ENCODE assay signal across 15 cellular contexts in genomic region chr11:61231585-61231984, GRCh38. TPM values are rescaled to one million over a fixed set of nuclear protein-coding genes. Genes with fewer than 3 reads are reported as not detected.
"Had no signal": no experiment of that assay in that cellular context is flagged by ENCODE, and none has a peak within 500 bp of the region (broad histone marks: within the 10 kb centered on the region; RNA-seq: fewer than 3 reads in every experiment).

No MANE protein-coding gene starts in this region.

RNA-seq across cellular contexts. Expression of gene PGA5, which starts 9.4 kb away (rescaled TPM):
- total RNA-seq: activated B cell treated with CpG ODN at 0.5 μM for 24 hours; activated CD4-positive, alpha-beta memory T cell treated with anti-CD3 and anti-CD28 coated beads for 36 hours; activated CD4-positive, alpha-beta memory T cell treated with anti-CD3 and anti-CD28 coated beads, Interleukin-2, amount 10 ng/mL, durations not matched to agents 7 days and 5 days; activated CD4-positive, alpha-beta T cell treated with anti-CD3 and anti-CD28 coated beads for 36 hours; activated CD4-positive, alpha-beta T cell treated with anti-CD3 and anti-CD28 coated beads, Interleukin-2, amount 10 ng/mL, durations not matched to agents 24 days and 14 days; activated CD4-positive, alpha-beta T cell treated with anti-CD3 and anti-CD28 coated beads, Interleukin-2, amount 10 ng/mL, durations not matched to agents 7 days and 5 days; activated CD8-positive, alpha-beta memory T cell treated with anti-CD3 and anti-CD28 coated beads for 36 hours; activated CD8-positive, alpha-beta memory T cell treated with anti-CD3 and anti-CD28 coated beads, Interleukin-2, amount 10 ng/mL, durations not matched to agents 7 days and 5 days; activated CD8-positive, alpha-beta T cell treated with anti-CD3 and anti-CD28 coated beads for 36 hours; activated CD8-positive, alpha-beta T cell treated with anti-CD3 and anti-CD28 coated beads, Interleukin-2, amount 10 ng/mL, durations not matched to agents 7 days and 5 days; T-cell; T-helper 1 cell treated with Interleukin-12 subunit alpha and Interleukin-12 subunit beta and Interleukin-4 antibody, amounts not matched to agents 30 ng/mL and 1 ng/mL, for 36 hours; T-helper 17 cell; T-helper 2 cell treated with Interferon-gamma antibody and Interleukin-4, amounts not matched to agents 100 ng/mL and 5 ng/mL, for 36 hours had no signal

RNA-seq across cellular contexts. Expression of gene PGA4, which starts 9.4 kb away (rescaled TPM):
- total RNA-seq: activated B cell treated with CpG ODN at 0.5 μM for 24 hours; activated CD4-positive, alpha-beta memory T cell treated with anti-CD3 and anti-CD28 coated beads for 36 hours; activated CD4-positive, alpha-beta memory T cell treated with anti-CD3 and anti-CD28 coated beads, Interleukin-2, amount 10 ng/mL, durations not matched to agents 7 days and 5 days; activated CD4-positive, alpha-beta T cell treated with anti-CD3 and anti-CD28 coated beads for 36 hours; activated CD4-positive, alpha-beta T cell treated with anti-CD3 and anti-CD28 coated beads, Interleukin-2, amount 10 ng/mL, durations not matched to agents 24 days and 14 days; activated CD4-positive, alpha-beta T cell treated with anti-CD3 and anti-CD28 coated beads, Interleukin-2, amount 10 ng/mL, durations not matched to agents 7 days and 5 days; activated CD8-positive, alpha-beta memory T cell treated with anti-CD3 and anti-CD28 coated beads for 36 hours; activated CD8-positive, alpha-beta memory T cell treated with anti-CD3 and anti-CD28 coated beads, Interleukin-2, amount 10 ng/mL, durations not matched to agents 7 days and 5 days; activated CD8-positive, alpha-beta T cell treated with anti-CD3 and anti-CD28 coated beads for 36 hours; activated CD8-positive, alpha-beta T cell treated with anti-CD3 and anti-CD28 coated beads, Interleukin-2, amount 10 ng/mL, durations not matched to agents 7 days and 5 days; T-cell; T-helper 1 cell treated with Interleukin-12 subunit alpha and Interleukin-12 subunit beta and Interleukin-4 antibody, amounts not matched to agents 30 ng/mL and 1 ng/mL, for 36 hours; T-helper 17 cell; T-helper 2 cell treated with Interferon-gamma antibody and Interleukin-4, amounts not matched to agents 100 ng/mL and 5 ng/mL, for 36 hours; WTC11 had no signal

RNA-seq across cellular contexts. Expression of gene PGA3, which starts 28.3 kb away (rescaled TPM):
- total RNA-seq: activated B cell treated with CpG ODN at 0.5 μM for 24 hours; activated CD4-positive, alpha-beta memory T cell treated with anti-CD3 and anti-CD28 coated beads for 36 hours; activated CD4-positive, alpha-beta memory T cell treated with anti-CD3 and anti-CD28 coated beads, Interleukin-2, amount 10 ng/mL, durations not matched to agents 7 days and 5 days; activated CD4-positive, alpha-beta T cell treated with anti-CD3 and anti-CD28 coated beads for 36 hours; activated CD4-positive, alpha-beta T cell treated with anti-CD3 and anti-CD28 coated beads, Interleukin-2, amount 10 ng/mL, durations not matched to agents 24 days and 14 days; activated CD4-positive, alpha-beta T cell treated with anti-CD3 and anti-CD28 coated beads, Interleukin-2, amount 10 ng/mL, durations not matched to agents 7 days and 5 days; activated CD8-positive, alpha-beta memory T cell treated with anti-CD3 and anti-CD28 coated beads for 36 hours; activated CD8-positive, alpha-beta memory T cell treated with anti-CD3 and anti-CD28 coated beads, Interleukin-2, amount 10 ng/mL, durations not matched to agents 7 days and 5 days; activated CD8-positive, alpha-beta T cell treated with anti-CD3 and anti-CD28 coated beads for 36 hours; activated CD8-positive, alpha-beta T cell treated with anti-CD3 and anti-CD28 coated beads, Interleukin-2, amount 10 ng/mL, durations not matched to agents 7 days and 5 days; T-cell; T-helper 1 cell treated with Interleukin-12 subunit alpha and Interleukin-12 subunit beta and Interleukin-4 antibody, amounts not matched to agents 30 ng/mL and 1 ng/mL, for 36 hours; T-helper 17 cell; T-helper 2 cell treated with Interferon-gamma antibody and Interleukin-4, amounts not matched to agents 100 ng/mL and 5 ng/mL, for 36 hours had no signal
